8 cellular contexts compared by ENCODE assay signal in the genomic region with DNA sequence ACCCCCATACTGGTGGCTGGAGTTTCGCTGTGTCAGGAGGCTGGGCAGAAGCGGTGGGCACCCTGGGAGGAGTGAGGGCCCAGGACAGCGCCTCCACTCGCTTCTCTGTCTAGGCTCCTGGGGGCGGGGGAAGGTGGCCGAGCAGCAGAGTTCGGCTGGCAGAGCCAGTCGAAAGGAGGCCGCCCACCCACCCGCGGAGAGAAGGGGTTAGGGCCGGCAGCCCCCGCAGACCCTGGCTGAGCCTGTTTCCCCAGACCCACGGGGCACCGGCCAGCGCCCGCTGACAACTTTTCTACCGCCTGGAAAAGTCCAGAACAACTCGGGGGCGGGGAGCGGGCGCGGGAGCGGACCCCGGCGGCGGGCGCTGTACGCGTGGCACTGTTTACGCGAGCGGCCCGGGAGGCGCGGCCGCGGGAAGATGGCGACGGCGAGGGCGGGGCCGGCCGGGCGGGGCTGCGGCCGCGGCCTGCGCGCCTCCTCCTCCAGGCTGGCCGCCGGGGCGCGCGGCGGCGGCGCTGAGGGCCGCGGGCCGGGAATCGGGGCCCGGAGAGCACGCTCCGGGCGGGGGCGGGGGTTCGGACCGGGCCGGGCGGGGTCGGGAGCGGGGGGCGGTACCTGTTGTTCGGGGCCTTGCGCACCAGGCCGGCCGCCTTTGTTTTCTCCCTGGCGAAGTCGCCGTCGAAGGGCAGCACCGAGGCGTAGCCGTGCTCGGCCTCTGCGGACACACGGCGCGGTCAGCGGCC. TPM values are rescaled to one million over a fixed set of nuclear protein-coding genes. Genes with fewer than 3 reads are reported as not detected.
A peak's percentile ranks its signal among the peaks of the same experiment; 100 is the strongest.
DNase-seq lines count a peak whose midpoint lies in the region; ATAC-seq and TF ChIP-seq lines count a peak whose summit lies in the region.

No MANE protein-coding gene starts in this region.

- ATAC-seq in HG02610 (IDR thresholded peaks at IDR 0.05; ENCODE audit: unreplicated experiment): peak; percentile 16

- H3K36me3 ChIP-seq in iPS-18a (ENCODE audit: control insufficient read depth, low read depth, low read length) (no peaks in the 10 kb centered on the region), skeletal muscle satellite cell (ENCODE audit: insufficient read depth, low read length) (peaks cover 35% of the 10 kb centered on the region)

- H3K4me1 ChIP-seq in iPS-18a (ENCODE audit: control insufficient read depth, low read depth, low read length): peaks cover 7% of the 10 kb centered on the region
- peaks cover 61% of the 10 kb centered on the region for H3K4me1 ChIP-seq in skeletal muscle satellite cell (ENCODE audit: control insufficient read depth, insufficient read depth, low read length)

- DNase-seq in GDM1 (lab: John Stamatoyannopoulos, UW): peak; percentile 39
- peak; percentile 31 for DNase-seq in SK-MEL-5 (ENCODE audit: low read depth, low spot score)
- DNase-seq in astrocyte of the spinal cord (ENCODE audit: low read depth, low spot score): no peak
- DNase-seq in NCI-H187 treated with DMSO at 0.1 percent for 48 hours (lab: John Stamatoyannopoulos, UW): no peak
- DNase-seq in NCI-H1048 (lab: John Stamatoyannopoulos, UW): no peak

- H3K27ac ChIP-seq in iPS-18a (ENCODE audit: low read length): no peak overlapping the region

- H3K4me2 ChIP-seq in skeletal muscle satellite cell (ENCODE audit: low read length): peak overlapping the region; percentile 100

- H3K9me3 ChIP-seq in iPS-18a (ENCODE audit: control insufficient read depth, low read depth, low read length): no peaks in the 10 kb centered on the region
- no peaks in the 10 kb centered on the region for H3K9me3 ChIP-seq in skeletal muscle satellite cell (replicated peaks; ENCODE audit: low read length)

- H3K4me3 ChIP-seq in astrocyte of the spinal cord (ENCODE audit: low read depth, low read length): peak overlapping the region; percentile 68
- H3K4me3 ChIP-seq in iPS-18a (ENCODE audit: low read length): peak overlapping the region; percentile 65
- peak overlapping the region; percentile 95 for H3K4me3 ChIP-seq in skeletal muscle satellite cell (ENCODE audit: low read length)

- in situ Hi-C loops in SK-MEL-5 (cut with HindIII; ENCODE audit: low pct_unique_long_range_greater_than_20kb, low sequenced_read_pairs) (no loop called here), astrocyte of the spinal cord (cut with HindIII; ENCODE audit: low sequenced_read_pairs) (no loop called here)

- H3K9ac ChIP-seq in iPS-18a (ENCODE audit: low read length): peak overlapping the region; percentile 17
- H3K9ac ChIP-seq in skeletal muscle satellite cell (ENCODE audit: low read depth, low read length): peak overlapping the region; percentile 95

- TF ChIP-seq CTCF in astrocyte of the spinal cord (IDR thresholded peaks at IDR 0.05; ENCODE audit: low read depth, low read length): no peak

- H3K27me3 ChIP-seq in iPS-18a (ENCODE audit: control insufficient read depth, insufficient read depth, low read length) (no peaks in the 10 kb centered on the region), skeletal muscle satellite cell (ENCODE audit: control insufficient read depth, insufficient read depth, low read length) (no peaks in the 10 kb centered on the region)

RNA-seq across cellular contexts. Expression of a gene that starts 0.6 kb away (rescaled TPM):
- total RNA-seq in SK-MEL-5 (2014; rRNA removed; shearing (Covaris generic)): 9.7 and 10.9 TPM in 2 replicates
- polyA plus RNA-seq in SK-MEL-5 (2015; cell fraction: cytosol; rRNA removed): 12.4 and 13.6 TPM in 2 replicates
- polyA plus RNA-seq in SK-MEL-5 (2015; cell fraction: nucleus; rRNA removed): 16.6 and 26.5 TPM in 2 replicates
- total RNA-seq in skeletal muscle satellite cell (2012; rRNA removed): 38.9 and 43.9 TPM in 2 replicates

RNA-seq across cellular contexts. Expression of a gene that starts 19.4 kb away (rescaled TPM):
- 9.4 and 11.8 TPM in 2 replicates for total RNA-seq in SK-MEL-5 (2014; rRNA removed; shearing (Covaris generic))
- polyA plus RNA-seq in SK-MEL-5 (2015; cell fraction: cytosol; rRNA removed): 12.5 and 17.9 TPM in 2 replicates
- polyA plus RNA-seq in SK-MEL-5 (2015; cell fraction: nucleus; rRNA removed): 69.6 and 98.5 TPM in 2 replicates
- 10.9 and 14.0 TPM in 2 replicates for total RNA-seq in skeletal muscle satellite cell (2012; rRNA removed)

RNA-seq across cellular contexts. Expression of a gene that starts 19.4 kb away (rescaled TPM):
- 0.61 and 0.85 TPM in 2 replicates for total RNA-seq in SK-MEL-5 (2014; rRNA removed; shearing (Covaris generic))
- polyA plus RNA-seq in SK-MEL-5 (2015; cell fraction: cytosol; rRNA removed): 0.13 and 1.1 TPM in 2 replicates
- polyA plus RNA-seq in SK-MEL-5 (2015; cell fraction: nucleus; rRNA removed): 6.3 TPM in 2 replicates
- 2.0 and 2.8 TPM in 2 replicates for total RNA-seq in skeletal muscle satellite cell (2012; rRNA removed)

Comparison
In these comparisons a context has a peak if more than half of its experiments do, and no peak if none do; other contexts are left out.
1. DNase-seq: peak in GDM1 (single experiment) and SK-MEL-5 (single experiment); none in astrocyte of the spinal cord (single experiment), NCI-H187 treated with DMSO at 0.1 percent for 48 hours (single experiment) and NCI-H1048 (single experiment).
2. Peak in every context shown above with its lines, with median percentiles within 50 percentile points of each other: H3K4me3 ChIP-seq.